Comparison of ENCODE assay signal across 11 cellular contexts in genomic region chr6:1686117-1687098, GRCh38.
DNase-seq lines count a peak whose midpoint lies in the region; ATAC-seq and TF ChIP-seq lines count a peak whose summit lies in the region.
"Had no signal": no experiment of that assay in that cellular context is flagged by ENCODE, and none has a peak within 500 bp of the region (broad histone marks: within the 10 kb centered on the region; RNA-seq: fewer than 3 reads in every experiment).

No MANE protein-coding gene starts in this region.

- CTCF ChIA-PET in MCF 10A (lab: Yijun Ruan, JAX) = interaction anchor here (0.6 to 4.6 kb wide), 10 partner anchors 16 to 948 kb away, joined by 3 to 24 read pairs (median 4); no protein-coding TSS in a partner anchor

- BruUV-seq in MCF 10A (replicated peaks; lab: Mats Ljungman, UMichigan) = no TSS peak

- intact Hi-C loops in MCF 10A (cut with micrococcal nuclease) = loop anchor here (1.0 to 5.0 kb wide), 4 partner anchors 74 to 948 kb away; no protein-coding TSS in a partner anchor
- intact Hi-C loops in breast epithelium (cut with DNase I; ENCODE audit: low total_unique reads) = no loop called here

- H3K27me3 ChIP-seq in breast epithelium (no peaks in the 10 kb centered on the region), cardiac muscle cell (peaks cover 3% of the 10 kb centered on the region)

- peak overlapping the region; percentile 82 for H3K27ac Mint-ChIP-seq in MCF 10A (ENCODE audit: low read depth, unreplicated experiment)
- H3K27ac Mint-ChIP-seq: activated naive CD8-positive, alpha-beta T cell had no signal

- no peak for TF ChIP-seq POLR2A in breast epithelium (IDR thresholded peaks at IDR 0.05)

- H3K4me3 Mint-ChIP-seq in MCF 10A (ENCODE audit: unreplicated experiment) = peak overlapping the region; percentile 47
- H3K4me3 Mint-ChIP-seq: activated naive CD8-positive, alpha-beta T cell had no signal

- no peak overlapping the region for H3K4me3 ChIP-seq in breast epithelium
- H3K4me3 ChIP-seq in SK-N-MC = peak overlapping the region; percentile 50
- no peak overlapping the region for H3K4me3 ChIP-seq in cardiac muscle cell

- peak; percentile 96 for DNase-seq in MCF 10A (ENCODE audit: unreplicated experiment)
- no peak for DNase-seq in breast epithelium (ENCODE audit: low spot score in 2 of 2)
- peak; percentile 52 for DNase-seq in SK-N-MC (ENCODE audit: low read depth, low spot score)
- DNase-seq in cardiac muscle cell (ENCODE audit: low read depth in 1 of 2, low spot score in 1 of 2) = peak; percentile 27 to 92
- peak; percentile 65 for DNase-seq in ureter (ENCODE audit: low spot score)
- no peak for DNase-seq in epidermal melanocyte (ENCODE audit: insufficient read length, low spot score)
- DNase-seq in stimulated activated CD4-positive, alpha-beta T cell treated with anti-CD3 and anti-CD28 coated beads, Interleukin-4, amount 100 ng/mL, for 4 hours = no peak
- DNase-seq: DND-41 had no signal

- peak overlapping the region; percentile 56 for H3K9ac ChIP-seq in SK-N-MC (ENCODE audit: insufficient read length)

- peak; percentile 25 for TF ChIP-seq CTCF in MCF 10A (IDR thresholded peaks at IDR 0.05; ENCODE audit: unreplicated experiment)
- no peak for TF ChIP-seq CTCF in breast epithelium (IDR thresholded peaks at IDR 0.05)
- peak; percentile 27 for TF ChIP-seq CTCF in cardiac muscle cell (IDR thresholded peaks at IDR 0.05; ENCODE audit: low read depth, low read length)

- H3K36me3 ChIP-seq in breast epithelium = no peaks in the 10 kb centered on the region
- H3K36me3 ChIP-seq in SK-N-MC (ENCODE audit: insufficient read depth, low read length) = no peaks in the 10 kb centered on the region
- no peaks in the 10 kb centered on the region for H3K36me3 ChIP-seq in cardiac muscle cell

- peaks cover 46% of the 10 kb centered on the region for H3K4me1 Mint-ChIP-seq in MCF 10A (ENCODE audit: insufficient read depth, unreplicated experiment)

- H3K9me3 Mint-ChIP-seq in MCF 10A (ENCODE audit: unreplicated experiment) = no peaks in the 10 kb centered on the region

- H3K4me1 ChIP-seq in breast epithelium (no peaks in the 10 kb centered on the region), cardiac muscle cell (ENCODE audit: low read depth) (no peaks in the 10 kb centered on the region)

- POLR2A ChIA-PET in MCF 10A (lab: Yijun Ruan, JAX) = interaction anchor here (0.6 to 3.3 kb wide), 13 partner anchors 9 to 1403 kb away, joined by 3 to 29 read pairs (median 4); partner anchors contain the start of gene FOXC1

- H3K27me3 Mint-ChIP-seq in MCF 10A (ENCODE audit: insufficient read depth, unreplicated experiment) = no peaks in the 10 kb centered on the region
- H3K27me3 Mint-ChIP-seq: activated naive CD8-positive, alpha-beta T cell had no signal

- H3K9me3 ChIP-seq in breast epithelium (no peaks in the 10 kb centered on the region), SK-N-MC (ENCODE audit: low read depth, low read length) (no peaks in the 10 kb centered on the region), cardiac muscle cell (ENCODE audit: low read depth) (no peaks in the 10 kb centered on the region)

- H3K27ac ChIP-seq in breast epithelium (no peak overlapping the region), SK-N-MC (peak overlapping the region; percentile 91), cardiac muscle cell (no peak overlapping the region)
- H3K27ac ChIP-seq: HL-60 had no signal

- no peak for ATAC-seq in GM19467 (IDR thresholded peaks at IDR 0.05; ENCODE audit: unreplicated experiment)

- no peaks in the 10 kb centered on the region for H3K36me3 Mint-ChIP-seq in MCF 10A (ENCODE audit: insufficient read depth, unreplicated experiment)

Comparison
In these comparisons a context has a peak if more than half of its experiments do, and no peak if none do; other contexts are left out.
1. DNase-seq: peak in MCF 10A (single experiment), SK-N-MC (single experiment), cardiac muscle cell (2 of 2) and ureter (single experiment); none in breast epithelium (0 of 2), epidermal melanocyte (single experiment) and stimulated activated CD4-positive, alpha-beta T cell treated with anti-CD3 and anti-CD28 coated beads, Interleukin-4, amount 100 ng/mL, for 4 hours (0 of 2).
2. CTCF ChIP-seq: peak in MCF 10A (single experiment) and cardiac muscle cell (single experiment); none in breast epithelium (0 of 3).